17 cellular contexts compared by ENCODE assay signal in the genomic region with DNA sequence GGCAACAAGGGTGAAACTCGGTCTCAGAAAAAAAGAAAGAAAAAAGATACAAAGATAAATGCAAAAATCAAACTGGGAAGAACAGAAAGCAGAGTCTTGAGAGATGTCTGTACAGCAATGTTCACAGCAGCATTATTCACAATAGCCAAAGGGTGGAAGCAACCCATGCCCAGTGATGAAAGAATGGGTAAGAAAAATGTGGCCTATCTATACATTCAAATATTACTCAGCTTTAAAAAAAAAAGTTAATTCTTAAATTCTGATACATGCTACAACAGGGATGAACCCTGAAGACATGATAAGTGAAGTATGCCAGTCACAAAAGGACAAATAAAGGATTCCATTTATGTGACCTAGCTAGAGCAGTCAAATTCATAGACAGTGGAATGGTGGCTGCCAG. TPM values are rescaled to one million over a fixed set of nuclear protein-coding genes. Genes with fewer than 3 reads are reported as not detected.
A peak's percentile ranks its signal among the peaks of the same experiment; 100 is the strongest.
DNase-seq lines count a peak whose midpoint lies in the region; ATAC-seq, FAIRE-seq and TF ChIP-seq lines count a peak whose summit lies in the region.
"Had no signal": no experiment of that assay in that cellular context is flagged by ENCODE, and none has a peak within 500 bp of the region (broad histone marks: within the 10 kb centered on the region; RNA-seq: fewer than 3 reads in every experiment).

No MANE protein-coding gene starts in this region.

- H3K9me3 ChIP-seq in keratinocyte (ENCODE audit: control insufficient read depth, low read depth, low read length) = no peaks in the 10 kb centered on the region
- H3K9me3 ChIP-seq in naive thymus-derived CD4-positive, alpha-beta T cell (ENCODE audit: control insufficient read depth in 2 of 3, low read length in 3 of 3) = no peaks in the 10 kb centered on the region
- H3K9me3 ChIP-seq: BLaER1 had no signal

- H3K27me3 Mint-ChIP-seq in activated T-cell treated with anti-CD3 and anti-CD28 coated beads, Interleukin-2, amount 50 U/mL, for 24 hours = no peaks in the 10 kb centered on the region
- no peaks in the 10 kb centered on the region for H3K27me3 Mint-ChIP-seq in effector memory CD8-positive, alpha-beta T cell
- no peaks in the 10 kb centered on the region for H3K27me3 Mint-ChIP-seq in stimulated activated naive B cell treated with anti-CD40 and anti-IgM and Interleukin-4, amounts not matched to agents 10 μg/mL and 1 μg/mL and 100 μg/mL, for 72 hours
- no peaks in the 10 kb centered on the region for H3K27me3 Mint-ChIP-seq in naive thymus-derived CD4-positive, alpha-beta T cell

- POLR2A ChIA-PET in naive thymus-derived CD4-positive, alpha-beta T cell (lab: Charles Lee) = no interaction called here

- H3K36me3 ChIP-seq in keratinocyte (ENCODE audit: control insufficient read depth in 2 of 2, extremely low read depth in 1 of 2, insufficient read depth in 2 of 2, low read length in 2 of 2) = peaks cover 0 to 1% of the 10 kb centered on the region in 2 experiments
- peaks cover 0 to 4% (median 0%) of the 10 kb centered on the region in 3 experiments for H3K36me3 ChIP-seq in naive thymus-derived CD4-positive, alpha-beta T cell (ENCODE audit: control insufficient read depth in 2 of 3, insufficient read depth in 3 of 3, low read length in 3 of 3)

- FAIRE-seq in keratinocyte (lab: Jason Lieb, UNC) (no peak), frontal cortex (lab: Jason Lieb, UNC) (no peak)
- FAIRE-seq: GM18507, H54, HTR-8/SVneo had no signal

- peaks cover 19% of the 10 kb centered on the region for H3K36me3 Mint-ChIP-seq in activated T-cell treated with anti-CD3 and anti-CD28 coated beads, Interleukin-2, amount 50 U/mL, for 24 hours (ENCODE audit: low read depth)
- peaks cover 12% of the 10 kb centered on the region for H3K36me3 Mint-ChIP-seq in effector memory CD8-positive, alpha-beta T cell (ENCODE audit: insufficient read depth)
- peaks cover 7 to 11% of the 10 kb centered on the region in 2 donors for H3K36me3 Mint-ChIP-seq in stimulated activated naive B cell treated with anti-CD40 and anti-IgM and Interleukin-4, amounts not matched to agents 10 μg/mL and 1 μg/mL and 100 μg/mL, for 72 hours
- peaks cover 0 to 14% (median 0%) of the 10 kb centered on the region in 5 donors for H3K36me3 Mint-ChIP-seq in naive thymus-derived CD4-positive, alpha-beta T cell

- H3K9me1 ChIP-seq in keratinocyte (ENCODE audit: control insufficient read depth, extremely low read depth, insufficient read depth, low read length) = peaks cover 2% of the 10 kb centered on the region

- no peaks in the 10 kb centered on the region for H3K9me3 Mint-ChIP-seq in activated T-cell treated with anti-CD3 and anti-CD28 coated beads, Interleukin-2, amount 50 U/mL, for 24 hours
- H3K9me3 Mint-ChIP-seq in effector memory CD8-positive, alpha-beta T cell = no peaks in the 10 kb centered on the region
- no peaks in the 10 kb centered on the region for H3K9me3 Mint-ChIP-seq in stimulated activated naive B cell treated with anti-CD40 and anti-IgM and Interleukin-4, amounts not matched to agents 10 μg/mL and 1 μg/mL and 100 μg/mL, for 72 hours
- H3K9me3 Mint-ChIP-seq in naive thymus-derived CD4-positive, alpha-beta T cell = no peaks in the 10 kb centered on the region

- H3K27ac ChIP-seq in keratinocyte (ENCODE audit: control insufficient read depth, insufficient read depth, low read length) = peak overlapping the region; percentile 50
- H3K27ac ChIP-seq in naive thymus-derived CD4-positive, alpha-beta T cell (ENCODE audit: low read depth, low read length) = no peak overlapping the region
- H3K27ac ChIP-seq: BLaER1, GM23248 had no signal

- no peak overlapping the region for H3K9ac ChIP-seq in keratinocyte (ENCODE audit: control insufficient read depth, extremely low read depth, insufficient read depth, low read length)
- H3K9ac ChIP-seq: BLaER1, GM23248 had no signal

- peak overlapping the region; percentile 18 for H3K27ac Mint-ChIP-seq in activated T-cell treated with anti-CD3 and anti-CD28 coated beads, Interleukin-2, amount 50 U/mL, for 24 hours
- peak overlapping the region; percentile 46 to 63 for H3K27ac Mint-ChIP-seq in effector memory CD8-positive, alpha-beta T cell
- H3K27ac Mint-ChIP-seq in stimulated activated naive B cell treated with anti-CD40 and anti-IgM and Interleukin-4, amounts not matched to agents 10 μg/mL and 1 μg/mL and 100 μg/mL, for 72 hours = peak overlapping the region; percentile 47
- no peak overlapping the region for H3K27ac Mint-ChIP-seq in naive thymus-derived CD4-positive, alpha-beta T cell

- H3K4me1 Mint-ChIP-seq in activated T-cell treated with anti-CD3 and anti-CD28 coated beads, Interleukin-2, amount 50 U/mL, for 24 hours (ENCODE audit: low read depth) = peaks cover 55% of the 10 kb centered on the region
- peaks cover 28 to 37% of the 10 kb centered on the region in 2 donors for H3K4me1 Mint-ChIP-seq in effector memory CD8-positive, alpha-beta T cell (ENCODE audit: low read depth in 2 of 2)
- peaks cover 23 to 34% of the 10 kb centered on the region in 2 donors for H3K4me1 Mint-ChIP-seq in stimulated activated naive B cell treated with anti-CD40 and anti-IgM and Interleukin-4, amounts not matched to agents 10 μg/mL and 1 μg/mL and 100 μg/mL, for 72 hours
- H3K4me1 Mint-ChIP-seq in naive thymus-derived CD4-positive, alpha-beta T cell = peaks cover 24 to 63% (median 59%) of the 10 kb centered on the region in 7 donors

- peaks cover 67% of the 10 kb centered on the region for H3K79me2 ChIP-seq in keratinocyte (ENCODE audit: control insufficient read depth, insufficient read depth, low read length)

- in situ Hi-C loops in GM13976 (cut with MboI; ENCODE audit: low sequenced_read_pairs, unreplicated experiment) = no loop called here

- dilution Hi-C loops in keratinocyte (cut with MboI; ENCODE audit: extremely low pct_ligation_motif_present, low sequenced_read_pairs) = no loop called here

- H4K20me1 ChIP-seq in keratinocyte (ENCODE audit: control insufficient read depth, extremely low read depth, insufficient read depth, low read length) = no peaks in the 10 kb centered on the region

- no peak for DNase-seq in activated T-cell treated with anti-CD3 and anti-CD28 coated beads, Interleukin-2, amount 50 U/mL, for 24 hours
- no peak for DNase-seq in activated T-cell treated with anti-CD3 and anti-CD28 coated beads for 4 hours
- no peak for DNase-seq in effector memory CD8-positive, alpha-beta T cell
- no peak for DNase-seq in keratinocyte (ENCODE audit: low read depth, low spot score)
- DNase-seq in stimulated activated naive B cell treated with anti-CD40 and anti-IgM and Interleukin-4, amounts not matched to agents 10 μg/mL and 1 μg/mL and 100 μg/mL, for 72 hours = no peak
- no peak for DNase-seq in GM13976 (ENCODE audit: low spot score)
- DNase-seq in frontal cortex (ENCODE audit: low spot score in 2 of 2) = no peak
- no peak for DNase-seq in naive thymus-derived CD4-positive, alpha-beta T cell
- DNase-seq: 8988T, AML-193, DMS53, GM23248 had no signal

- H3K4me3 ChIP-seq in keratinocyte (ENCODE audit: control insufficient read depth in 2 of 3, extremely low read depth in 1 of 3, insufficient read depth in 2 of 3, low read depth in 1 of 3, low read length in 3 of 3) = no peak overlapping the region
- H3K4me3 ChIP-seq in naive thymus-derived CD4-positive, alpha-beta T cell (ENCODE audit: low read length) = no peak overlapping the region
- H3K4me3 ChIP-seq: BLaER1, GM23248 had no signal

- TF ChIP-seq CTCF in keratinocyte (optimal IDR thresholded peaks at IDR 0.05 in 1 of 3, IDR thresholded peaks at IDR 0.05 in 1 of 3, conservative IDR thresholded peaks at IDR 0.05 in 1 of 3; ENCODE audit: extremely low read depth in 1 of 3, insufficient read depth in 2 of 3, low read length in 3 of 3) = no peak
- no peak for TF ChIP-seq CTCF in GM13976 (IDR thresholded peaks at IDR 0.05; ENCODE audit: borderline replicate concordance, control extremely low read depth, extremely low read depth, insufficient read depth, missing control alignments)

- ATAC-seq in effector memory CD8-positive, alpha-beta T cell (replicated peaks) = no peak
- ATAC-seq in stimulated activated naive B cell treated with anti-CD40 and anti-IgM and Interleukin-4, amounts not matched to agents 10 μg/mL and 1 μg/mL and 100 μg/mL, for 72 hours (replicated peaks) = no peak
- no peak for ATAC-seq in naive thymus-derived CD4-positive, alpha-beta T cell
- ATAC-seq: HCT116 had no signal

- CTCF ChIA-PET in naive thymus-derived CD4-positive, alpha-beta T cell (lab: Charles Lee) = interaction anchor here (0.6 kb wide), 1 partner anchor 215 kb away, joined by 3 read pairs; no protein-coding TSS in a partner anchor

- no peaks in the 10 kb centered on the region for H3K27me3 ChIP-seq in keratinocyte (ENCODE audit: control insufficient read depth, extremely low read depth, insufficient read depth, low read length)
- H3K27me3 ChIP-seq in naive thymus-derived CD4-positive, alpha-beta T cell (ENCODE audit: control insufficient read depth in 2 of 2, insufficient read depth in 2 of 2, low read length in 2 of 2) = no peaks in the 10 kb centered on the region
- H3K27me3 ChIP-seq: BLaER1 had no signal

- H3K4me3 Mint-ChIP-seq in activated T-cell treated with anti-CD3 and anti-CD28 coated beads, Interleukin-2, amount 50 U/mL, for 24 hours = no peak overlapping the region
- H3K4me3 Mint-ChIP-seq in effector memory CD8-positive, alpha-beta T cell = no peak overlapping the region
- H3K4me3 Mint-ChIP-seq in stimulated activated naive B cell treated with anti-CD40 and anti-IgM and Interleukin-4, amounts not matched to agents 10 μg/mL and 1 μg/mL and 100 μg/mL, for 72 hours = no peak overlapping the region
- H3K4me3 Mint-ChIP-seq in naive thymus-derived CD4-positive, alpha-beta T cell = no peak overlapping the region

- no peak overlapping the region for H3K4me2 ChIP-seq in keratinocyte (ENCODE audit: control insufficient read depth, extremely low read depth, insufficient read depth, low read depth, low read length)
- H3K4me2 ChIP-seq: BLaER1 had no signal

- H2AFZ ChIP-seq in keratinocyte (ENCODE audit: control insufficient read depth, low read length) = no peak overlapping the region
- H2AFZ ChIP-seq: GM23248 had no signal

- intact Hi-C loops in naive thymus-derived CD4-positive, alpha-beta T cell (cut with micrococcal nuclease) = no loop called here

- peaks cover 8% of the 10 kb centered on the region for H3K4me1 ChIP-seq in keratinocyte (ENCODE audit: control insufficient read depth, extremely low read depth, insufficient read depth, low read length)
- H3K4me1 ChIP-seq in naive thymus-derived CD4-positive, alpha-beta T cell (ENCODE audit: control insufficient read depth in 2 of 2, insufficient read depth in 2 of 2, low read length in 2 of 2) = peaks cover 0 to 8% of the 10 kb centered on the region in 2 donors

RNA-seq across cellular contexts. Expression of a gene that starts 33.7 kb away (rescaled TPM):
- 28.3 to 36.9 TPM (median 30.5 TPM) in 3 replicates for polyA plus RNA-seq in keratinocyte
- 12.7 TPM for polyA plus RNA-seq in keratinocyte (2011; ENCODE audit: low read depth)
- polyA plus RNA-seq in keratinocyte (2011; cell fraction: cytosol; rRNA removed) = 30.0 and 51.7 TPM in 2 replicates
- 60.4 and 61.9 TPM in 2 replicates for polyA plus RNA-seq in keratinocyte (2011; cell fraction: nucleus; rRNA removed)
- 25.5 and 34.8 TPM in 2 replicates for polyA plus RNA-seq in keratinocyte (2012; ENCODE audit: low replicate concordance)
- 46.7 to 153 TPM (median 85.2 TPM) in 3 replicates for polyA minus RNA-seq in keratinocyte
- 23.8 TPM for polyA minus RNA-seq in keratinocyte (2011; cell fraction: cytosol; rRNA and poly(A)+ RNA removed)
- polyA minus RNA-seq in keratinocyte (2011; cell fraction: nucleus; rRNA and poly(A)+ RNA removed) = 38.6 and 61.0 TPM in 2 replicates
- total RNA-seq in frontal cortex = 45.2 TPM
- total RNA-seq in naive thymus-derived CD4-positive, alpha-beta T cell = 10 to 100 TPM; 34.9 to 51.8 (median 48.2) TPM
- 10 to 100 TPM; 22.8 to 24.7 TPM for polyA plus RNA-seq in naive thymus-derived CD4-positive, alpha-beta T cell

Comparison
In these comparisons a context has a peak if more than half of its experiments do, and no peak if none do; other contexts are left out.
1. H3K27ac Mint-ChIP-seq: peak in activated T-cell treated with anti-CD3 and anti-CD28 coated beads, Interleukin-2, amount 50 U/mL, for 24 hours (single experiment), effector memory CD8-positive, alpha-beta T cell (2 of 2) and stimulated activated naive B cell treated with anti-CD40 and anti-IgM and Interleukin-4, amounts not matched to agents 10 μg/mL and 1 μg/mL and 100 μg/mL, for 72 hours (single experiment); none in naive thymus-derived CD4-positive, alpha-beta T cell (0 of 9).